In genomic region chr11:64852804-64853520, GRCh38 we compare ENCODE assay signal across 1 cellular context.
TF ChIP-seq lines count a peak whose summit lies in the region.

No MANE protein-coding gene starts in this region.

TF ChIP-seq in SK-N-SH treated with all-trans-retinoic acid at 6 μM for 48 hours, 23 proteins besides CTCF, POLR2A, EP300 and RAD21 (continued from another document):
- TF ChIP-seq, protein P1, sequence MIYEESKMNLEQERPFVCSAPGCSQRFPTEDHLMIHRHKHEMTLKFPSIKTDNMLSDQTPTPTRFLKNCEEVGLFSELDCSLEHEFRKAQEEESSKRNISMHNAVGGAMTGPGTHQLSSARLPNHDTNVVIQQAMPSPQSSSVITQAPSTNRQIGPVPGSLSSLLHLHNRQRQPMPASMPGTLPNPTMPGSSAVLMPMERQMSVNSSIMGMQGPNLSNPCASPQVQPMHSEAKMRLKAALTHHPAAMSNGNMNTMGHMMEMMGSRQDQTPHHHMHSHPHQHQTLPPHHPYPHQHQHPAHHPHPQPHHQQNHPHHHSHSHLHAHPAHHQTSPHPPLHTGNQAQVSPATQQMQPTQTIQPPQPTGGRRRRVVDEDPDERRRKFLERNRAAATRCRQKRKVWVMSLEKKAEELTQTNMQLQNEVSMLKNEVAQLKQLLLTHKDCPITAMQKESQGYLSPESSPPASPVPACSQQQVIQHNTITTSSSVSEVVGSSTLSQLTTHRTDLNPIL (CRISPR knock-in tag; IDR thresholded peaks at IDR 0.05; ENCODE audit: low read depth): no peak
- TF ChIP-seq OSR1 (CRISPR knock-in tag; IDR thresholded peaks at IDR 0.05) (no peak), ZC3H10 (CRISPR knock-in tag; IDR thresholded peaks at IDR 0.05) (no peak), ESRRG (CRISPR knock-in tag; IDR thresholded peaks at IDR 0.05) (no peak), CSDC2 (CRISPR knock-in tag; IDR thresholded peaks at IDR 0.05) (no peak)
